In the genomic region with DNA sequence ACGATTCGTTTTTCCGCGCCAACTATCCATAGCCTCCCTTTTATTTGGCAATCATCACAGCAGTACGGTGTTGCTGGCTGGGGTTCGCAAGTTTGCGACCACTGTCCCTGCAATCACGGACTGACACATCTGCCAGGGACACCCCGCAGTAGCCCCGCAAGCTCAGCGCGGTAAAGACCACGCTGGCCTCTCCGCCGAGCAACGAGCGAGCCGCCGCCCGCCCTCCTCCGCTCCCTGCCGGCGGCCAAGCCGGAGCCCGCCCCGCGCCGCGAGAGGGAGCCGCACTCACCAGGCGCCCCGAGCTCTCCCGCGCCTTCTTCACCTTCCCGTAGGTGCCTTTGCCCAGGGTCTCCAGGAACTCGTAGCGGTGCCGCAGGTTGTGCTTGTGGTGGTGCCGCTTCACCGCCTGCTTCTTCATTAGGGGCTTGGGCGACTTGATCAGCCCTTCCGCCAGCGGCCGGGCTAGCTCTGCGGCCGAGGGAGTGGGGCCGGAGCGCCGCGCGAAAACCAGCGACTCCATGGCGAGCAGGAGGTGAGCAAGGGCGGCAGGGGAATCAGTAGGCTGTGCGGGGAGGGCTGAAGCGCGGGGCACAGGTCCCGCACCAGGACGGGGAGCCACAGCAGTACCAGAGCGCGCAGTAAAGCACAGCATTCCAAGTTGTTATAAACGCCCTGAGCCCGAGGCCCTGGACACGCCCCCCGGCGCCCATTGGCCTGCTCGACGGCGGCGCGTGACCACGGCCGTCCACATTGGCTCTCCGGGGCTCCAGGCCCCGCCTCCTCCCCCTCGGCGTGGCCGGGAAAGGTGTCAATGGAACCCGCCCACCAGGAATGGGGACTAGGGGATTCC, we compare ENCODE assay signal across 1 cellular context.
A peak's percentile ranks its signal among the peaks of the same experiment; 100 is the strongest.
TF ChIP-seq lines count a peak whose summit lies in the region.

A gene (minus strand): TSS at position 637 of the 850 bp plus-strand sequence. CDS start 117 bp downstream, at position 520.

TF ChIP-seq in HepG2, 621 proteins besides CTCF, POLR2A, EP300 and RAD21 (continued from another document):
- TF ChIP-seq AHR (CRISPR knock-in tag; IDR thresholded peaks at IDR 0.05) = peak; percentile 34; the same call in 1 of the 2 replicates
- TF ChIP-seq, protein P1, sequence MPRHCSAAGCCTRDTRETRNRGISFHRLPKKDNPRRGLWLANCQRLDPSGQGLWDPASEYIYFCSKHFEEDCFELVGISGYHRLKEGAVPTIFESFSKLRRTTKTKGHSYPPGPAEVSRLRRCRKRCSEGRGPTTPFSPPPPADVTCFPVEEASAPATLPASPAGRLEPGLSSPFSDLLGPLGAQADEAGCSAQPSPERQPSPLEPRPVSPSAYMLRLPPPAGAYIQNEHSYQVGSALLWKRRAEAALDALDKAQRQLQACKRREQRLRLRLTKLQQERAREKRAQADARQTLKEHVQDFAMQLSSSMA (CRISPR knock-in tag; IDR thresholded peaks at IDR 0.05) = no peak
- TF ChIP-seq MTA3 (CRISPR knock-in tag; IDR thresholded peaks at IDR 0.05) = no peak
- TF ChIP-seq ATF1 (CRISPR knock-in tag; IDR thresholded peaks at IDR 0.05) = no peak
- peak; percentile 96; the same call in 1 of the 2 replicates for TF ChIP-seq ZNF598 (CRISPR knock-in tag; IDR thresholded peaks at IDR 0.05; ENCODE audit: borderline replicate concordance)
- TF ChIP-seq, protein P2, sequence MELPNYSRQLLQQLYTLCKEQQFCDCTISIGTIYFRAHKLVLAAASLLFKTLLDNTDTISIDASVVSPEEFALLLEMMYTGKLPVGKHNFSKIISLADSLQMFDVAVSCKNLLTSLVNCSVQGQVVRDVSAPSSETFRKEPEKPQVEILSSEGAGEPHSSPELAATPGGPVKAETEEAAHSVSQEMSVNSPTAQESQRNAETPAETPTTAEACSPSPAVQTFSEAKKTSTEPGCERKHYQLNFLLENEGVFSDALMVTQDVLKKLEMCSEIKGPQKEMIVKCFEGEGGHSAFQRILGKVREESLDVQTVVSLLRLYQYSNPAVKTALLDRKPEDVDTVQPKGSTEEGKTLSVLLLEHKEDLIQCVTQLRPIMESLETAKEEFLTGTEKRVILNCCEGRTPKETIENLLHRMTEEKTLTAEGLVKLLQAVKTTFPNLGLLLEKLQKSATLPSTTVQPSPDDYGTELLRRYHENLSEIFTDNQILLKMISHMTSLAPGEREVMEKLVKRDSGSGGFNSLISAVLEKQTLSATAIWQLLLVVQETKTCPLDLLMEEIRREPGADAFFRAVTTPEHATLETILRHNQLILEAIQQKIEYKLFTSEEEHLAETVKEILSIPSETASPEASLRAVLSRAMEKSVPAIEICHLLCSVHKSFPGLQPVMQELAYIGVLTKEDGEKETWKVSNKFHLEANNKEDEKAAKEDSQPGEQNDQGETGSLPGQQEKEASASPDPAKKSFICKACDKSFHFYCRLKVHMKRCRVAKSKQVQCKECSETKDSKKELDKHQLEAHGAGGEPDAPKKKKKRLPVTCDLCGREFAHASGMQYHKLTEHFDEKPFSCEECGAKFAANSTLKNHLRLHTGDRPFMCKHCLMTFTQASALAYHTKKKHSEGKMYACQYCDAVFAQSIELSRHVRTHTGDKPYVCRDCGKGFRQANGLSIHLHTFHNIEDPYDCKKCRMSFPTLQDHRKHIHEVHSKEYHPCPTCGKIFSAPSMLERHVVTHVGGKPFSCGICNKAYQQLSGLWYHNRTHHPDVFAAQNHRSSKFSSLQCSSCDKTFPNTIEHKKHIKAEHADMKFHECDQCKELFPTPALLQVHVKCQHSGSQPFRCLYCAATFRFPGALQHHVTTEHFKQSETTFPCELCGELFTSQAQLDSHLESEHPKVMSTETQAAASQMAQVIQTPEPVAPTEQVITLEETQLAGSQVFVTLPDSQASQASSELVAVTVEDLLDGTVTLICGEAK (IDR thresholded peaks at IDR 0.05) = no peak
- TF ChIP-seq, protein P2 (CRISPR knock-in tag; IDR thresholded peaks at IDR 0.05) = 0 out of 2 replicates have a peak, but pooled peaks have one; percentile 37
- TF ChIP-seq ZNF446 (CRISPR knock-in tag; IDR thresholded peaks at IDR 0.05) = peak; percentile 22; the same call in 1 of the 2 replicates
- no peak for TF ChIP-seq RORA (CRISPR knock-in tag; IDR thresholded peaks at IDR 0.05)
- TF ChIP-seq HNRNPL (IDR thresholded peaks at IDR 0.05; ENCODE audit: low read depth, low read length) = no peak
- TF ChIP-seq ZMYM3 (CRISPR knock-in tag; IDR thresholded peaks at IDR 0.05) = no peak
- TF ChIP-seq, protein P3, sequence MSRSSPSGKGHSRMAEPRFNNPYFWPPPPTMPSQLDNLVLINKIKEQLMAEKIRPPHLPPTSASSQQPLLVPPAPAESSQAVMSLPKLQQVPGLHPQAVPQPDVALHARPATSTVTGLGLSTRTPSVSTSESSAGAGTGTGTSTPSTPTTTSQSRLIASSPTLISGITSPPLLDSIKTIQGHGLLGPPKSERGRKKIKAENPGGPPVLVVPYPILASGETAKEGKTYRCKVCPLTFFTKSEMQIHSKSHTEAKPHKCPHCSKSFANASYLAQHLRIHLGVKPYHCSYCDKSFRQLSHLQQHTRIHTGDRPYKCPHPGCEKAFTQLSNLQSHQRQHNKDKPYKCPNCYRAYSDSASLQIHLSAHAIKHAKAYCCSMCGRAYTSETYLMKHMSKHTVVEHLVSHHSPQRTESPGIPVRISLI (CRISPR knock-in tag; IDR thresholded peaks at IDR 0.05; ENCODE audit: borderline replicate concordance) = no peak
- TF ChIP-seq, protein P4, sequence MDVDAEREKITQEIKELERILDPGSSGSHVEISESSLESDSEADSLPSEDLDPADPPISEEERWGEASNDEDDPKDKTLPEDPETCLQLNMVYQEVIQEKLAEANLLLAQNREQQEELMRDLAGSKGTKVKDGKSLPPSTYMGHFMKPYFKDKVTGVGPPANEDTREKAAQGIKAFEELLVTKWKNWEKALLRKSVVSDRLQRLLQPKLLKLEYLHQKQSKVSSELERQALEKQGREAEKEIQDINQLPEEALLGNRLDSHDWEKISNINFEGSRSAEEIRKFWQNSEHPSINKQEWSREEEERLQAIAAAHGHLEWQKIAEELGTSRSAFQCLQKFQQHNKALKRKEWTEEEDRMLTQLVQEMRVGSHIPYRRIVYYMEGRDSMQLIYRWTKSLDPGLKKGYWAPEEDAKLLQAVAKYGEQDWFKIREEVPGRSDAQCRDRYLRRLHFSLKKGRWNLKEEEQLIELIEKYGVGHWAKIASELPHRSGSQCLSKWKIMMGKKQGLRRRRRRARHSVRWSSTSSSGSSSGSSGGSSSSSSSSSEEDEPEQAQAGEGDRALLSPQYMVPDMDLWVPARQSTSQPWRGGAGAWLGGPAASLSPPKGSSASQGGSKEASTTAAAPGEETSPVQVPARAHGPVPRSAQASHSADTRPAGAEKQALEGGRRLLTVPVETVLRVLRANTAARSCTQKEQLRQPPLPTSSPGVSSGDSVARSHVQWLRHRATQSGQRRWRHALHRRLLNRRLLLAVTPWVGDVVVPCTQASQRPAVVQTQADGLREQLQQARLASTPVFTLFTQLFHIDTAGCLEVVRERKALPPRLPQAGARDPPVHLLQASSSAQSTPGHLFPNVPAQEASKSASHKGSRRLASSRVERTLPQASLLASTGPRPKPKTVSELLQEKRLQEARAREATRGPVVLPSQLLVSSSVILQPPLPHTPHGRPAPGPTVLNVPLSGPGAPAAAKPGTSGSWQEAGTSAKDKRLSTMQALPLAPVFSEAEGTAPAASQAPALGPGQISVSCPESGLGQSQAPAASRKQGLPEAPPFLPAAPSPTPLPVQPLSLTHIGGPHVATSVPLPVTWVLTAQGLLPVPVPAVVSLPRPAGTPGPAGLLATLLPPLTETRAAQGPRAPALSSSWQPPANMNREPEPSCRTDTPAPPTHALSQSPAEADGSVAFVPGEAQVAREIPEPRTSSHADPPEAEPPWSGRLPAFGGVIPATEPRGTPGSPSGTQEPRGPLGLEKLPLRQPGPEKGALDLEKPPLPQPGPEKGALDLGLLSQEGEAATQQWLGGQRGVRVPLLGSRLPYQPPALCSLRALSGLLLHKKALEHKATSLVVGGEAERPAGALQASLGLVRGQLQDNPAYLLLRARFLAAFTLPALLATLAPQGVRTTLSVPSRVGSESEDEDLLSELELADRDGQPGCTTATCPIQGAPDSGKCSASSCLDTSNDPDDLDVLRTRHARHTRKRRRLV (CRISPR knock-in tag; IDR thresholded peaks at IDR 0.05) = peak; percentile 53; the same call in 1 of the 2 replicates
- no peak for TF ChIP-seq MIER2 (CRISPR knock-in tag; IDR thresholded peaks at IDR 0.05)
- TF ChIP-seq WIZ (CRISPR knock-in tag; IDR thresholded peaks at IDR 0.05) = no peak
- TF ChIP-seq SRY (CRISPR knock-in tag; IDR thresholded peaks at IDR 0.05) = 0 out of 2 replicates have a peak, but pooled peaks have one; percentile 57
